11 cellular contexts compared by ENCODE assay signal in genomic region chr2:25483584-25484266, GRCh38.
DNase-seq lines count a peak whose midpoint lies in the region; ATAC-seq lines count a peak whose summit lies in the region.
"Had no signal": no experiment of that assay in that cellular context is flagged by ENCODE, and none has a peak within 500 bp of the region (broad histone marks: within the 10 kb centered on the region; RNA-seq: fewer than 3 reads in every experiment).

No MANE protein-coding gene starts in this region.

- ATAC-seq in GM18517 (IDR thresholded peaks at IDR 0.05; ENCODE audit: unreplicated experiment) = peak; percentile 71
- ATAC-seq in HG02642 (IDR thresholded peaks at IDR 0.05; ENCODE audit: poor library complexity, unreplicated experiment) = peak; percentile 62
- ATAC-seq in memory B cell (ENCODE audit: low read depth) = peak; percentile 93
- no peak for ATAC-seq in HG02571 (IDR thresholded peaks at IDR 0.05; ENCODE audit: unreplicated experiment)
- ATAC-seq: PC-3 had no signal

- H3K4me1 Mint-ChIP-seq in memory B cell = peaks cover 14% of the 10 kb centered on the region

- H3K27ac Mint-ChIP-seq in memory B cell = peak overlapping the region; percentile 89

- DNase-seq in MV-4-11 (lab: John Stamatoyannopoulos, UW) = peak; percentile 97
- peak; percentile 14 to 20 for DNase-seq in memory B cell (ENCODE audit: low spot score in 2 of 2)
- no peak for DNase-seq in cerebellum (ENCODE audit: low spot score)
- DNase-seq in activated CD4-positive, alpha-beta T cell treated with anti-CD3 and anti-CD28 coated beads for 1 hour = no peak
- no peak for DNase-seq in AG20443 (ENCODE audit: low spot score)
- DNase-seq: dorsolateral prefrontal cortex, PC-3, substantia nigra had no signal

- peak overlapping the region; percentile 15 for H3K4me3 Mint-ChIP-seq in memory B cell

- no peaks in the 10 kb centered on the region for H3K9me3 Mint-ChIP-seq in memory B cell

- H3K36me3 Mint-ChIP-seq in memory B cell = peaks cover 8% of the 10 kb centered on the region

- H3K27me3 Mint-ChIP-seq in memory B cell = no peaks in the 10 kb centered on the region

Comparison
In these comparisons a context has a peak if more than half of its experiments do, and no peak if none do; other contexts are left out.
1. DNase-seq: peak in MV-4-11 (single experiment) and memory B cell (2 of 2); none in cerebellum (single experiment), activated CD4-positive, alpha-beta T cell treated with anti-CD3 and anti-CD28 coated beads for 1 hour (single experiment) and AG20443 (single experiment).